In genomic region chr16:84999857-85000480, GRCh38 we compare ENCODE assay signal across 13 cellular contexts. TPM values are rescaled to one million over a fixed set of nuclear protein-coding genes. Genes with fewer than 3 reads are reported as not detected.
DNase-seq lines count a peak whose midpoint lies in the region; ATAC-seq and TF ChIP-seq lines count a peak whose summit lies in the region.
"Had no signal": no experiment of that assay in that cellular context is flagged by ENCODE, and none has a peak within 500 bp of the region (broad histone marks: within the 10 kb centered on the region; RNA-seq: fewer than 3 reads in every experiment).

No MANE protein-coding gene starts in this region.

- intact Hi-C loops in activated CD8-positive, alpha-beta T cell treated with anti-CD3 and anti-CD28 coated beads for 36 hours (cut with micrococcal nuclease): no loop called here

- H3K9me3 ChIP-seq in upper lobe of left lung: no peaks in the 10 kb centered on the region
- H3K9me3 ChIP-seq in SJCRH30 (replicated peaks): no peaks in the 10 kb centered on the region

- no peak overlapping the region for H3K4me3 ChIP-seq in upper lobe of left lung
- H3K4me3 ChIP-seq in SJCRH30: no peak overlapping the region

- TF ChIP-seq CTCF in RWPE1 (conservative IDR thresholded peaks at IDR 0.05; ENCODE audit: low read depth) (no peak), nephron progenitor cell (IDR thresholded peaks at IDR 0.05) (no peak), upper lobe of left lung (IDR thresholded peaks at IDR 0.05) (no peak)
- TF ChIP-seq CTCF in activated CD8-positive, alpha-beta T cell treated with anti-CD3 and anti-CD28 coated beads for 36 hours (IDR thresholded peaks at IDR 0.05): no peak

- TF ChIP-seq EP300 in upper lobe of left lung (IDR thresholded peaks at IDR 0.05): no peak

- TF ChIP-seq POLR2A in upper lobe of left lung (IDR thresholded peaks at IDR 0.05): no peak

- H3K9me3 Mint-ChIP-seq in nephron progenitor cell: no peaks in the 10 kb centered on the region
- no peaks in the 10 kb centered on the region for H3K9me3 Mint-ChIP-seq in activated CD8-positive, alpha-beta T cell treated with anti-CD3 and anti-CD28 coated beads for 36 hours
- H3K9me3 Mint-ChIP-seq: CD4-positive, CD25-positive, alpha-beta regulatory T cell had no signal

- H3K36me3 Mint-ChIP-seq in nephron progenitor cell (ENCODE audit: low read depth): peaks cover 38% of the 10 kb centered on the region
- H3K36me3 Mint-ChIP-seq in activated CD8-positive, alpha-beta T cell treated with anti-CD3 and anti-CD28 coated beads for 36 hours (ENCODE audit: low read depth): peaks cover 14% of the 10 kb centered on the region

- CTCF ChIA-PET in RWPE1 (lab: Yijun Ruan, JAX): interaction anchor here (0.6 kb wide), 1 partner anchor 9 kb away, joined by 8 read pairs; no protein-coding TSS in a partner anchor
- CTCF ChIA-PET in activated CD8-positive, alpha-beta T cell treated with anti-CD3 and anti-CD28 coated beads for 36 hours (lab: Charles Lee): no interaction called here

- DNase-seq in RWPE1 (ENCODE audit: low spot score) (peak; percentile 70), epithelial cell of prostate (ENCODE audit: low read depth, low spot score) (peak; percentile 40), nephron progenitor cell (no peak), upper lobe of left lung (no peak), SW480 (ENCODE audit: low spot score) (no peak), SJCRH30 (no peak), germinal center (ENCODE audit: low spot score) (no peak)
- no peak for DNase-seq in activated CD8-positive, alpha-beta T cell treated with anti-CD3 and anti-CD28 coated beads for 36 hours
- DNase-seq: activated naive CD4-positive, alpha-beta T cell; CD4-positive, CD25-positive, alpha-beta regulatory T cell; cerebellar nuclear complex; left ventricle myocardium superior; WERI-Rb-1 had no signal

- ATAC-seq in upper lobe of left lung (ENCODE audit: low FRiP score in 2 of 2): no peak
- no peak for ATAC-seq in activated CD8-positive, alpha-beta T cell treated with anti-CD3 and anti-CD28 coated beads for 36 hours
- ATAC-seq: left ventricle myocardium superior had no signal

- peaks cover 42% of the 10 kb centered on the region for H3K4me1 Mint-ChIP-seq in nephron progenitor cell
- peaks cover 43% of the 10 kb centered on the region for H3K4me1 Mint-ChIP-seq in activated CD8-positive, alpha-beta T cell treated with anti-CD3 and anti-CD28 coated beads for 36 hours (ENCODE audit: low read depth)

- POLR2A ChIA-PET in RWPE1 (lab: Yijun Ruan, JAX; ENCODE audit: low non-redundant PET): no interaction called here
- POLR2A ChIA-PET in activated CD8-positive, alpha-beta T cell treated with anti-CD3 and anti-CD28 coated beads for 36 hours (lab: Charles Lee): no interaction called here

- peak overlapping the region; percentile 77 for H3K27ac Mint-ChIP-seq in nephron progenitor cell
- H3K27ac Mint-ChIP-seq in activated CD8-positive, alpha-beta T cell treated with anti-CD3 and anti-CD28 coated beads for 36 hours: no peak overlapping the region

- H3K4me1 ChIP-seq in upper lobe of left lung (peaks cover 80 to 95% (median 87%) of the 10 kb centered on the region in 4 donors), SJCRH30 (no peaks in the 10 kb centered on the region)

- H3K4me3 Mint-ChIP-seq in nephron progenitor cell: no peak overlapping the region
- no peak overlapping the region for H3K4me3 Mint-ChIP-seq in activated CD8-positive, alpha-beta T cell treated with anti-CD3 and anti-CD28 coated beads for 36 hours

- H3K27ac ChIP-seq in RWPE1 (peak overlapping the region; percentile 92), epithelial cell of prostate (peak overlapping the region; percentile 98), upper lobe of left lung (peak overlapping the region; percentile 50 to 84 (median 81)), SJCRH30 (no peak overlapping the region)
- H3K27ac ChIP-seq: WERI-Rb-1 had no signal

- H3K36me3 ChIP-seq in upper lobe of left lung (peaks cover 0 to 14% (median 3%) of the 10 kb centered on the region in 4 donors), SJCRH30 (peaks cover 4% of the 10 kb centered on the region; the same call in 1 of the 2 replicates)
- H3K36me3 ChIP-seq: WERI-Rb-1 had no signal

- H3K27me3 Mint-ChIP-seq in nephron progenitor cell (ENCODE audit: low read depth, poor library complexity): peaks cover 3% of the 10 kb centered on the region
- no peaks in the 10 kb centered on the region for H3K27me3 Mint-ChIP-seq in activated CD8-positive, alpha-beta T cell treated with anti-CD3 and anti-CD28 coated beads for 36 hours
- H3K27me3 Mint-ChIP-seq: CD4-positive, CD25-positive, alpha-beta regulatory T cell had no signal

- WGBS in upper lobe of left lung, 2 donors: 77 to 78% methylated on average over 11 of the region's 11 CpGs

- H3K27me3 ChIP-seq in upper lobe of left lung (no peaks in the 10 kb centered on the region), SJCRH30 (no peaks in the 10 kb centered on the region)

RNA-seq across cellular contexts. Expression of gene ZDHHC7, which starts 11.4 kb away (rescaled TPM):
- total RNA-seq in upper lobe of left lung: 100 to 1,000 TPM in 1 of 6 donors, 10 to 100 TPM in 5; 77.4 to 112 (median 92.7) TPM
- 10 to 100 TPM; 20.7 to 23.6 TPM for total RNA-seq in activated CD8-positive, alpha-beta T cell treated with anti-CD3 and anti-CD28 coated beads for 36 hours
- 18.5 and 20.3 TPM in 2 replicates for total RNA-seq in SJCRH30 (2014; rRNA removed; shearing (Covaris generic))

RNA-seq across cellular contexts. Expression of gene KIAA0513, which starts 27.6 kb away (rescaled TPM):
- total RNA-seq in upper lobe of left lung: 10 to 100 TPM; 21.6 to 77.5 (median 37.9) TPM
- 1 to 10 TPM; 3.9 to 5.3 TPM for total RNA-seq in activated CD8-positive, alpha-beta T cell treated with anti-CD3 and anti-CD28 coated beads for 36 hours
- total RNA-seq in SJCRH30 (2014; rRNA removed; shearing (Covaris generic)): 1.3 and 2.4 TPM in 2 replicates

Comparison
In these comparisons a context has a peak if more than half of its experiments do, and no peak if none do; other contexts are left out.
1. DNase-seq: peak in RWPE1 (single experiment) and epithelial cell of prostate (single experiment); none in nephron progenitor cell (single experiment), upper lobe of left lung (0 of 2), activated CD8-positive, alpha-beta T cell treated with anti-CD3 and anti-CD28 coated beads for 36 hours (single experiment), SW480 (single experiment), SJCRH30 (0 of 2) and germinal center (single experiment).